In the genomic region with DNA sequence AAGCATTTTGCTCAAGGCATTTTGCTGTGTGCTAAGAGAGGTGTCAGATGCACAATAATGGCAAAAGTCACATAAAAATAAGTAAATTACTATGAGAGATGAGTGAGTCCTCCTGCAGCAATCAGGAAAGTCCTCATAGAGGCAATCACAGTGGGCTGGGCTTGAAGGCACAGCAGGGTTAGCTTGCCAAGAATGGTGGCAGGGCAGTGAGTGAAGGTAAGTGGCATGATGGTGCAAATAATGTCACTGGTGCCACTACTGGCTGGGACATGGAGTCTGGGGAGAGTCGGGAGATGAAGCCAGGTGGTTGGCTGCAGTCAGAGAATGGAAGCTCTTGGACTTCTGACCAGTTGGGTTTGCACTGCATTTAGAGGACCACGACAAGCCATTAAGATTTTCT, we compare ENCODE assay signal across 19 cellular contexts.
DNase-seq lines count a peak whose midpoint lies in the region; ATAC-seq and TF ChIP-seq lines count a peak whose summit lies in the region.
"Had no signal": no experiment of that assay in that cellular context is flagged by ENCODE, and none has a peak within 500 bp of the region (broad histone marks: within the 10 kb centered on the region; RNA-seq: fewer than 3 reads in every experiment).

No MANE protein-coding gene starts in this region.

- H3K4me1 ChIP-seq in BLaER1 treated with 17β-estradiol and CSF1 and Interleukin-3, amounts not matched to agents 10 nM and 100 nM: peaks cover 46 to 61% (median 49%) of the 10 kb centered on the region in 10 experiments
- H3K4me1 ChIP-seq in esophagus muscularis mucosa: no peaks in the 10 kb centered on the region
- H3K4me1 ChIP-seq: SJCRH30 had no signal

- H3K9ac ChIP-seq in BLaER1 treated with 17β-estradiol and CSF1 and Interleukin-3, amounts not matched to agents 10 nM and 100 nM: peak overlapping the region in 1 of 11 experiments; percentile 4; a peak in 1 of 22 replicates

- no peaks in the 10 kb centered on the region for H3K36me3 ChIP-seq in BLaER1 treated with 17β-estradiol and CSF1 and Interleukin-3, amounts not matched to agents 10 nM and 100 nM
- no peaks in the 10 kb centered on the region for H3K36me3 ChIP-seq in KOPT-K1 (ENCODE audit: insufficient read depth, low read length)
- H3K36me3 ChIP-seq in esophagus muscularis mucosa: no peaks in the 10 kb centered on the region
- H3K36me3 ChIP-seq: SJCRH30 had no signal

- peak; percentile 7 for ATAC-seq in GM19351 (IDR thresholded peaks at IDR 0.05; ENCODE audit: unreplicated experiment)
- ATAC-seq in GM21367 (IDR thresholded peaks at IDR 0.05; ENCODE audit: unreplicated experiment): no peak
- ATAC-seq in left lobe of liver: no peak
- ATAC-seq: PC-3 had no signal

- 86% methylated on average over 2 of the region's 2 CpGs for WGBS in esophagus muscularis mucosa

- TF ChIP-seq EP300 in esophagus muscularis mucosa (IDR thresholded peaks at IDR 0.05): no peak

- intact Hi-C loops in esophagus muscularis mucosa (cut with DNase I): no loop called here

- no peak overlapping the region for H3K4me3 ChIP-seq in BLaER1 treated with 17β-estradiol and CSF1 and Interleukin-3, amounts not matched to agents 10 nM and 100 nM
- no peak overlapping the region for H3K4me3 ChIP-seq in esophagus muscularis mucosa
- H3K4me3 ChIP-seq: dorsolateral prefrontal cortex, SJCRH30 had no signal

- peak overlapping the region; percentile 52 to 84 (median 72) for H3K4me2 ChIP-seq in BLaER1 treated with 17β-estradiol and CSF1 and Interleukin-3, amounts not matched to agents 10 nM and 100 nM

- no peaks in the 10 kb centered on the region for H4K20me1 ChIP-seq in BLaER1 treated with 17β-estradiol and CSF1 and Interleukin-3, amounts not matched to agents 10 nM and 100 nM

- H3K27me3 ChIP-seq in BLaER1 treated with 17β-estradiol and CSF1 and Interleukin-3, amounts not matched to agents 10 nM and 100 nM: no peaks in the 10 kb centered on the region
- no peaks in the 10 kb centered on the region for H3K27me3 ChIP-seq in esophagus muscularis mucosa
- H3K27me3 ChIP-seq: SJCRH30 had no signal

- H3K27ac ChIP-seq in BLaER1 treated with 17β-estradiol and CSF1 and Interleukin-3, amounts not matched to agents 10 nM and 100 nM: peak overlapping the region in 10 of 11 experiments; percentile 31 to 68 (median 54); a peak in 18 of 22 replicates
- H3K27ac ChIP-seq in KOPT-K1 (ENCODE audit: low read depth, low read length, poor library complexity, severe bottlenecking): peak overlapping the region; percentile 66
- no peak overlapping the region for H3K27ac ChIP-seq in esophagus muscularis mucosa (replicated peaks in 1 of 4)
- H3K27ac ChIP-seq: epithelial cell of prostate, SJCRH30 had no signal

- DNase-seq in esophagus muscularis mucosa (ENCODE audit: extremely low spot score) (peak; percentile 19), superior temporal gyrus (ENCODE audit: extremely low spot score) (no peak), left lobe of liver (ENCODE audit: low spot score) (no peak), NCI-H69 (lab: John Stamatoyannopoulos, UW) (no peak)
- DNase-seq: activated CD4-positive, CD25-positive, alpha-beta regulatory T cell; amniotic stem cell; dorsolateral prefrontal cortex; left colon; NCI-H1048; NCI-H2081 treated with DMSO at 0.1 percent for 48 hours; PC-3; SJCRH30; stimulated activated naive CD4-positive, alpha-beta T cell; trophoblast cell had no signal

- TF ChIP-seq POLR2A in esophagus muscularis mucosa (IDR thresholded peaks at IDR 0.05; ENCODE audit: low read depth): no peak

- H3K9me3 ChIP-seq in BLaER1 treated with 17β-estradiol and CSF1 and Interleukin-3, amounts not matched to agents 10 nM and 100 nM (replicated peaks in 1 of 11): peaks cover 0 to 10% (median 0%) of the 10 kb centered on the region in 11 experiments; a peak in 8 of 22 replicates
- H3K9me3 ChIP-seq in KOPT-K1 (ENCODE audit: insufficient read depth, low read length, poor library complexity, severe bottlenecking) (no peaks in the 10 kb centered on the region), esophagus muscularis mucosa (no peaks in the 10 kb centered on the region)
- H3K9me3 ChIP-seq: SJCRH30 had no signal

- TF ChIP-seq CTCF in esophagus muscularis mucosa (IDR thresholded peaks at IDR 0.05): no peak

Comparison
In these comparisons a context has a peak if more than half of its experiments do, and no peak if none do; other contexts are left out.
1. H3K27ac ChIP-seq: peak in BLaER1 treated with 17β-estradiol and CSF1 and Interleukin-3, amounts not matched to agents 10 nM and 100 nM (10 of 11) and KOPT-K1 (single experiment); none in esophagus muscularis mucosa (0 of 4).